ENCODE assay signal across 22 cellular contexts in the genomic region with DNA sequence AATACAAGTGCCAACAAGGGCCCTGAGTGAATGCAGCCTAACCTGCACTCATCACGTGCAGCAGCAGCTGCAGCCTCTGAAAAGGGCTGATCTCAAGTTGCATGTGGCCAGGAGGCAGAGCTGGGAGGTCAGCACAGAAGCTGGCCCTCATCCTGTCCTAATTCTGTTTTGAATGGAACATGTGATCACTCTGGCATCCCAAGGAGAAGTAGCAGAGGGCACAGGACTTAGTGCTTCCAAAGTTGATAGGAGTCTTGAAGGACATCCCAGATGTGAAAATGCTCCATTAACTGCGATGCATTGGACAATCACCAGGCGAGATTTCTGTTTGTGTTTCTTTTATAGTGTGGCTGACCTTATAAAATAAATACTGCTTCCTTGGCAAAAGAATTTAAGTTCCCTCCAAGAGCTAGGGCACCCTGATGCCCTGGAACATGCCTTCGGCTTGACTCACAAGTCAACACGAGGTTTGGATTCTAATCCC. TPM values are rescaled to one million over a fixed set of nuclear protein-coding genes. Genes with fewer than 3 reads are reported as not detected.
DNase-seq lines count a peak whose midpoint lies in the region; FAIRE-seq and TF ChIP-seq lines count a peak whose summit lies in the region.
"Had no signal": no experiment of that assay in that cellular context is flagged by ENCODE, and none has a peak within 500 bp of the region (broad histone marks: within the 10 kb centered on the region; RNA-seq: fewer than 3 reads in every experiment).

No MANE protein-coding gene starts in this region.

- TF ChIP-seq POLR2A in endothelial cell of umbilical vein (IDR thresholded peaks at IDR 0.05; ENCODE audit: low read depth, low read length) (no peak), Peyer's patch (IDR thresholded peaks at IDR 0.05) (no peak)

- no peak overlapping the region for H4K91ac ChIP-seq in trophoblast cell (ENCODE audit: low read depth, low read length)

- H2BK120ac ChIP-seq in trophoblast cell (ENCODE audit: insufficient read depth, low read length, poor library complexity) = no peak overlapping the region

- H2AFZ ChIP-seq in GM23248 = no peak overlapping the region
- H2AFZ ChIP-seq in endothelial cell of umbilical vein (ENCODE audit: low read depth, low read length) = no peak overlapping the region
- H2AFZ ChIP-seq in trophoblast cell (ENCODE audit: insufficient read depth, low read length, poor library complexity) = no peak overlapping the region

- H3K4me1 ChIP-seq in GM23248 (ENCODE audit: insufficient read depth) (peaks cover 19% of the 10 kb centered on the region), endothelial cell of umbilical vein (ENCODE audit: control insufficient read depth, extremely low read depth, insufficient read depth, low read length) (peaks cover 15% of the 10 kb centered on the region), trophoblast cell (ENCODE audit: control insufficient read depth in 1 of 2, insufficient read depth in 2 of 2, low read length in 2 of 2) (peaks cover 5 to 7% of the 10 kb centered on the region in 2 experiments), Peyer's patch (peaks cover 0 to 9% (median 0%) of the 10 kb centered on the region in 4 donors), right atrium auricular region (peaks cover 0 to 13% of the 10 kb centered on the region in 2 donors)

- H3K4ac ChIP-seq in trophoblast cell (ENCODE audit: low read depth, low read length) = no peak overlapping the region

- peaks cover 2% of the 10 kb centered on the region for H3K79me1 ChIP-seq in trophoblast cell (ENCODE audit: low read length)

- H3K9me3 ChIP-seq in GM23248 (ENCODE audit: low read depth) = no peaks in the 10 kb centered on the region
- no peaks in the 10 kb centered on the region for H3K9me3 ChIP-seq in MG63
- no peaks in the 10 kb centered on the region for H3K9me3 ChIP-seq in endothelial cell of umbilical vein (replicated peaks; ENCODE audit: control insufficient read depth, insufficient read depth, low read length)
- no peaks in the 10 kb centered on the region for H3K9me3 ChIP-seq in trophoblast cell (ENCODE audit: insufficient read depth, low read depth, low read length)
- no peaks in the 10 kb centered on the region for H3K9me3 ChIP-seq in Peyer's patch
- no peaks in the 10 kb centered on the region for H3K9me3 ChIP-seq in right atrium auricular region
- H3K9me3 ChIP-seq: transverse colon had no signal

- no peaks in the 10 kb centered on the region for H3K9me1 ChIP-seq in endothelial cell of umbilical vein (replicated peaks; ENCODE audit: control insufficient read depth, extremely low read depth, insufficient read depth, low read length)

- DNase-seq in GM23248 (peak; percentile 9), MG63 (peak; percentile 81), endothelial cell of umbilical vein (ENCODE audit: low read depth, low spot score) (peak; percentile 6), trophoblast cell (peak; percentile 13 to 56), Peyer's patch (no peak), right atrium auricular region (ENCODE audit: low spot score) (no peak), iPS-NIHi11 (ENCODE audit: low spot score) (no peak), GM19240 (ENCODE audit: insufficient read length, low spot score) (no peak)
- DNase-seq: activated CD4-positive, alpha-beta memory T cell treated with anti-CD3 and anti-CD28 coated beads for 36 hours; activated naive CD4-positive, alpha-beta T cell treated with anti-CD3 and anti-CD28 coated beads, Interleukin-2, amount 10 ng/mL, durations not matched to agents 7 days and 5 days; activated T-cell treated with anti-CD3 and anti-CD28 coated beads, Interleukin-2, amount 50 U/mL, for 24 hours; cortex of kidney; DMS79; glutamatergic neuron; mammary epithelial cell; naive thymus-derived CD8-positive, alpha-beta T cell; NCI-H1930; stimulated activated naive CD8-positive, alpha-beta T cell treated with anti-CD3 and anti-CD28 coated beads, Interleukin-15, Interleukin-2, amounts not matched to agents 100 U/mL and 50 U/mL, for 24 hours; transverse colon had no signal

- POLR2A ChIA-PET in endothelial cell of umbilical vein (lab: Charles Lee) = no interaction called here

- no peak overlapping the region for H3K14ac ChIP-seq in trophoblast cell (ENCODE audit: low read length)

- H3K79me2 ChIP-seq in GM23248 (ENCODE audit: insufficient read depth) = no peaks in the 10 kb centered on the region
- no peaks in the 10 kb centered on the region for H3K79me2 ChIP-seq in endothelial cell of umbilical vein (ENCODE audit: control insufficient read depth, insufficient read depth, low read length)
- H3K79me2 ChIP-seq in trophoblast cell (ENCODE audit: control insufficient read depth, insufficient read depth, low read length, poor library complexity) = no peaks in the 10 kb centered on the region

- no peak overlapping the region for H3K18ac ChIP-seq in trophoblast cell (ENCODE audit: low read length)

- no peaks in the 10 kb centered on the region for H3K9me2 ChIP-seq in GM23248 (ENCODE audit: insufficient read depth)

- no peaks in the 10 kb centered on the region for H4K20me1 ChIP-seq in GM23248 (ENCODE audit: insufficient read depth)
- no peaks in the 10 kb centered on the region for H4K20me1 ChIP-seq in endothelial cell of umbilical vein (replicated peaks; ENCODE audit: control insufficient read depth, extremely low read depth, insufficient read depth, low read length)

- 52 to 54% methylated on average over 5 of the region's 5 CpGs for WGBS in GM23248 (ENCODE audit: low coverage in 1 of 2, low lambda C conversion rate in 2 of 2, missing lambda C conversion rate in 2 of 2), 2 experiments
- no CpG with 5 or more reads among the region's 5 CpGs for WGBS in trophoblast cell (ENCODE audit: extremely low coverage, insufficient coverage, insufficient read length)

- in situ Hi-C loops in GM23248 (cut with MboI) = no loop called here

- H3K4me3 ChIP-seq in GM23248 (no peak overlapping the region), MG63 (no peak overlapping the region), endothelial cell of umbilical vein (replicated peaks in 1 of 3; ENCODE audit: insufficient read depth in 1 of 3, low read depth in 1 of 3, low read length in 3 of 3) (no peak overlapping the region), trophoblast cell (ENCODE audit: low read depth, low read length) (no peak overlapping the region), Peyer's patch (no peak overlapping the region), right atrium auricular region (no peak overlapping the region)
- H3K4me3 ChIP-seq: transverse colon had no signal

- peaks cover 21% of the 10 kb centered on the region for H3F3A ChIP-seq in GM23248 (ENCODE audit: insufficient read depth)

- no peak overlapping the region for H4K12ac ChIP-seq in trophoblast cell (ENCODE audit: low read depth, low read length)

- H3K23ac ChIP-seq in trophoblast cell (ENCODE audit: low read length) = no peak overlapping the region

- no peaks in the 10 kb centered on the region for H3K27me3 ChIP-seq in GM23248 (replicated peaks; ENCODE audit: insufficient read depth)
- H3K27me3 ChIP-seq in MG63 = no peaks in the 10 kb centered on the region
- no peaks in the 10 kb centered on the region for H3K27me3 ChIP-seq in endothelial cell of umbilical vein (ENCODE audit: control insufficient read depth in 2 of 2, insufficient read depth in 2 of 2, low read length in 2 of 2)
- no peaks in the 10 kb centered on the region for H3K27me3 ChIP-seq in trophoblast cell (ENCODE audit: insufficient read depth, low read length)
- H3K27me3 ChIP-seq in Peyer's patch = no peaks in the 10 kb centered on the region
- no peaks in the 10 kb centered on the region for H3K27me3 ChIP-seq in right atrium auricular region
- H3K27me3 ChIP-seq: transverse colon had no signal

- H3K9ac ChIP-seq in GM23248 (no peak overlapping the region), endothelial cell of umbilical vein (replicated peaks; ENCODE audit: extremely low read depth, insufficient read depth, low read length) (no peak overlapping the region), trophoblast cell (ENCODE audit: low read length) (no peak overlapping the region)

- TF ChIP-seq CTCF in endothelial cell of umbilical vein (IDR thresholded peaks at IDR 0.05; ENCODE audit: extremely low read depth in 1 of 2, insufficient read depth in 1 of 2, low read depth in 1 of 2, low read length in 2 of 2) (no peak), Peyer's patch (IDR thresholded peaks at IDR 0.05) (no peak), right atrium auricular region (IDR thresholded peaks at IDR 0.05) (no peak)

- BruUV-seq in endothelial cell of umbilical vein (replicated peaks; lab: Mats Ljungman, UMichigan) = no TSS peak

- no peak overlapping the region for H2BK12ac ChIP-seq in trophoblast cell (ENCODE audit: low read length)

- H4K8ac ChIP-seq in trophoblast cell (ENCODE audit: low read depth, low read length) = no peak overlapping the region

- H3K27ac ChIP-seq in GM23248 (no peak overlapping the region), endothelial cell of umbilical vein (ENCODE audit: insufficient read depth, low read depth, low read length) (no peak overlapping the region), trophoblast cell (ENCODE audit: low read depth, low read length) (no peak overlapping the region), Peyer's patch (no peak overlapping the region), right atrium auricular region (no peak overlapping the region)

- no peak overlapping the region for H2BK5ac ChIP-seq in trophoblast cell (ENCODE audit: low read depth, low read length, poor library complexity)

- H3K36me3 ChIP-seq in GM23248 (ENCODE audit: low read depth) = no peaks in the 10 kb centered on the region
- no peaks in the 10 kb centered on the region for H3K36me3 ChIP-seq in MG63
- H3K36me3 ChIP-seq in endothelial cell of umbilical vein (ENCODE audit: control insufficient read depth in 2 of 2, extremely low read depth in 1 of 2, insufficient read depth in 2 of 2, low read length in 2 of 2) = no peaks in the 10 kb centered on the region
- H3K36me3 ChIP-seq in trophoblast cell (ENCODE audit: control insufficient read depth in 1 of 2, insufficient read depth in 2 of 2, low read length in 2 of 2) = no peaks in the 10 kb centered on the region
- no peaks in the 10 kb centered on the region for H3K36me3 ChIP-seq in Peyer's patch
- H3K36me3 ChIP-seq in right atrium auricular region = no peaks in the 10 kb centered on the region
- H3K36me3 ChIP-seq: transverse colon had no signal

- CTCF ChIA-PET in endothelial cell of umbilical vein (lab: Charles Lee) = interaction anchor here (1.5 kb wide), 1 partner anchor 230 kb away, joined by 3 read pairs; no protein-coding TSS in a partner anchor

- no peak overlapping the region for H2AK5ac ChIP-seq in trophoblast cell (ENCODE audit: low read length)

- intact Hi-C loops in endothelial cell of umbilical vein (cut with micrococcal nuclease) = no loop called here

- FAIRE-seq in endothelial cell of umbilical vein (lab: Jason Lieb, UNC) = no peak
- FAIRE-seq: HTR-8/SVneo, islet of Langerhans, RCC 7860 had no signal

- dilution Hi-C loops in endothelial cell of umbilical vein (cut with MboI; ENCODE audit: extremely low pct_ligation_motif_present, low sequenced_read_pairs) = no loop called here

- no peak overlapping the region for H3K4me2 ChIP-seq in GM23248 (ENCODE audit: unreplicated experiment)
- no peak overlapping the region for H3K4me2 ChIP-seq in endothelial cell of umbilical vein (ENCODE audit: insufficient read depth, low read length)
- H3K4me2 ChIP-seq in trophoblast cell (ENCODE audit: low read length) = no peak overlapping the region

RNA-seq across cellular contexts. Expression of a gene that starts 31.6 kb away (rescaled TPM):
- 39.7 and 41.7 TPM in 2 replicates for total RNA-seq in GM23248 (2014; rRNA removed; shearing (Covaris generic))
- polyA plus RNA-seq in GM23248 (2016; fragmentation: Nextera tagmentation; extraction: Ambion mirVana) (21.1 and 22.7 TPM in 2 replicates), endothelial cell of umbilical vein (5.0 and 7.4 TPM in 2 replicates)
- 29.0 and 41.6 TPM in 2 replicates for total RNA-seq in MG63 (2014; rRNA removed; shearing (Covaris generic); ENCODE audit: low replicate concordance)
- total RNA-seq in endothelial cell of umbilical vein (40.6 and 42.1 TPM in 2 replicates), Peyer's patch (10 to 100 TPM; 22.6 to 91.6 (median 35.2) TPM), right atrium auricular region (10 to 100 TPM; 16.5 to 24.8 TPM)
- 10.4 and 10.6 TPM in 2 replicates for polyA plus RNA-seq in endothelial cell of umbilical vein (2011; cell fraction: cytosol; rRNA removed)
- 14.7 and 20.6 TPM in 2 replicates for polyA plus RNA-seq in endothelial cell of umbilical vein (2011; cell fraction: nucleus; rRNA removed)
- 11.5 and 19.6 TPM in 2 replicates for polyA plus RNA-seq in endothelial cell of umbilical vein (2012)
- polyA minus RNA-seq in endothelial cell of umbilical vein = 25.5 and 27.8 TPM in 2 replicates
- polyA minus RNA-seq in endothelial cell of umbilical vein (2011; cell fraction: cytosol; rRNA and poly(A)+ RNA removed) = 23.1 TPM
- 49.6 and 68.4 TPM in 2 replicates for polyA minus RNA-seq in endothelial cell of umbilical vein (2011; cell fraction: nucleus; rRNA and poly(A)+ RNA removed)
- polyA plus RNA-seq in trophoblast cell (2013) = 13.3 and 13.7 TPM in 2 replicates

RNA-seq across cellular contexts. Expression of a gene that starts 35.2 kb away (rescaled TPM):
- total RNA-seq in GM23248 (2014; rRNA removed; shearing (Covaris generic)) = 9.4 and 11.6 TPM in 2 replicates
- polyA plus RNA-seq in GM23248 (2016; fragmentation: Nextera tagmentation; extraction: Ambion mirVana) = 10.8 and 12.5 TPM in 2 replicates
- total RNA-seq in MG63 (2014; rRNA removed; shearing (Covaris generic); ENCODE audit: low replicate concordance) = 6.7 and 8.9 TPM in 2 replicates
- total RNA-seq in endothelial cell of umbilical vein = 17.7 and 19.4 TPM in 2 replicates
- polyA plus RNA-seq in endothelial cell of umbilical vein = 19.6 and 23.9 TPM in 2 replicates
- 13.1 and 14.1 TPM in 2 replicates for polyA plus RNA-seq in endothelial cell of umbilical vein (2011; cell fraction: cytosol; rRNA removed)
- polyA plus RNA-seq in endothelial cell of umbilical vein (2011; cell fraction: nucleus; rRNA removed) = 48.0 and 48.6 TPM in 2 replicates
- 14.4 and 15.4 TPM in 2 replicates for polyA plus RNA-seq in endothelial cell of umbilical vein (2012)
- 21.1 and 26.1 TPM in 2 replicates for polyA minus RNA-seq in endothelial cell of umbilical vein
- polyA minus RNA-seq in endothelial cell of umbilical vein (2011; cell fraction: cytosol; rRNA and poly(A)+ RNA removed) = 5.7 TPM
- polyA minus RNA-seq in endothelial cell of umbilical vein (2011; cell fraction: nucleus; rRNA and poly(A)+ RNA removed) = 23.6 and 25.1 TPM in 2 replicates
- 1.5 TPM in 2 replicates for polyA plus RNA-seq in trophoblast cell (2013)
- total RNA-seq in Peyer's patch = 1 to 10 TPM in 3 of 4 donors, not detected in 1; 1.9 to 2.8 (median 2.7) TPM
- total RNA-seq in right atrium auricular region = 1 to 10 TPM; 6.0 to 8.7 TPM
- total RNA-seq: naive thymus-derived CD8-positive, alpha-beta T cell had no signal

Comparison
In these comparisons a context has a peak if more than half of its experiments do, and no peak if none do; other contexts are left out.
1. DNase-seq: peak in GM23248 (single experiment), MG63 (single experiment), endothelial cell of umbilical vein (single experiment) and trophoblast cell (2 of 2); none in Peyer's patch (0 of 3), right atrium auricular region (single experiment), iPS-NIHi11 (single experiment) and GM19240 (single experiment).